In genomic region chr7:29564455-29565185, GRCh38 we compare ENCODE assay signal across 8 cellular contexts. TPM values are rescaled to one million over a fixed set of nuclear protein-coding genes. Genes with fewer than 3 reads are reported as not detected.
DNase-seq lines count a peak whose midpoint lies in the region; ATAC-seq and TF ChIP-seq lines count a peak whose summit lies in the region.

No MANE protein-coding gene starts in this region.

- H4K20me1 ChIP-seq in GM23248 (ENCODE audit: insufficient read depth), result no peaks in the 10 kb centered on the region

- CTCF ChIA-PET in AG04450 (lab: Charles Lee), result interaction anchor here (1.0 kb wide), 1 partner anchor 24 kb away, joined by 6 read pairs; no protein-coding TSS in a partner anchor

- peak overlapping the region; percentile 92 for H2AFZ ChIP-seq in GM23248

- in situ Hi-C loops in GM23248 (cut with MboI), result no loop called here

- peak overlapping the region; percentile 45 for H3K4me3 ChIP-seq in AG04450 (ENCODE audit: low read depth, low read length)
- peak overlapping the region; percentile 88 for H3K4me3 ChIP-seq in GM23248
- peak overlapping the region; percentile 21 for H3K4me3 ChIP-seq in mononuclear cell (ENCODE audit: low read length)

- 1% methylated on average over 49 to 50 of the region's 50 CpGs for WGBS in GM23248 (ENCODE audit: low coverage in 1 of 2, low lambda C conversion rate in 2 of 2, missing lambda C conversion rate in 2 of 2), 2 experiments

- H3K27ac ChIP-seq in AG04450 (ENCODE audit: low read depth, low read length) (no peak overlapping the region), GM23248 (peak overlapping the region; percentile 71)

- no peaks in the 10 kb centered on the region for H3K9me2 ChIP-seq in GM23248 (ENCODE audit: insufficient read depth)

- no peaks in the 10 kb centered on the region for H3K36me3 ChIP-seq in GM23248 (ENCODE audit: low read depth)

- peak overlapping the region; percentile 74 for H3K9ac ChIP-seq in GM23248

- H3F3A ChIP-seq in GM23248 (ENCODE audit: insufficient read depth), result peaks cover 14% of the 10 kb centered on the region; the same call in 1 of the 2 replicates

- ATAC-seq in HG03378 (IDR thresholded peaks at IDR 0.05; ENCODE audit: unreplicated experiment) (no peak), HG03175 (IDR thresholded peaks at IDR 0.05; ENCODE audit: unreplicated experiment) (no peak)

- peaks cover 14% of the 10 kb centered on the region for H3K4me1 ChIP-seq in GM23248 (ENCODE audit: insufficient read depth)
- H3K4me1 ChIP-seq in mononuclear cell (ENCODE audit: insufficient read depth, low read length), result peaks cover 39% of the 10 kb centered on the region

- DNase-seq in AG04450 (ENCODE audit: low read depth, low spot score) (no peak), GM23248 (peak; percentile 92), SW480 (ENCODE audit: low spot score) (peak; percentile 73), erythroblast (lab: John Stamatoyannopoulos, UW) (peak; percentile 16 to 24), ureter (ENCODE audit: low spot score) (peak; percentile 78)

- H3K9me3 ChIP-seq in AG04450 (ENCODE audit: control insufficient read depth, insufficient read depth, low read length), result peaks cover 9% of the 10 kb centered on the region; the same call in 1 of the 2 replicates
- no peaks in the 10 kb centered on the region for H3K9me3 ChIP-seq in GM23248 (ENCODE audit: low read depth)
- H3K9me3 ChIP-seq in mononuclear cell (ENCODE audit: low read depth, low read length), result no peaks in the 10 kb centered on the region

- POLR2A ChIA-PET in AG04450 (lab: Yijun Ruan, JAX), result no interaction called here

- peaks cover 68% of the 10 kb centered on the region for H3K27me3 ChIP-seq in AG04450 (ENCODE audit: control insufficient read depth, insufficient read depth, low read length)
- no peaks in the 10 kb centered on the region for H3K27me3 ChIP-seq in GM23248 (replicated peaks; ENCODE audit: insufficient read depth)
- peaks cover 75% of the 10 kb centered on the region for H3K27me3 ChIP-seq in mononuclear cell (ENCODE audit: insufficient read depth, low read length)

- H3K79me2 ChIP-seq in GM23248 (ENCODE audit: insufficient read depth), result no peaks in the 10 kb centered on the region

- peak overlapping the region; percentile 93 for H3K4me2 ChIP-seq in GM23248 (ENCODE audit: unreplicated experiment)

- no peak for TF ChIP-seq CTCF in AG04450 (IDR thresholded peaks at IDR 0.05; ENCODE audit: low read depth, low read length)

- TF ChIP-seq POLR2A in erythroblast (IDR thresholded peaks at IDR 0.05; ENCODE audit: low read length), result no peak

RNA-seq across cellular contexts. Expression of gene PRR15, which starts 1.0 kb away (rescaled TPM):
- not detected in 2 replicates for polyA plus RNA-seq in AG04450 (2011; rRNA removed)
- not detected in 2 replicates for polyA minus RNA-seq in AG04450 (2011; rRNA and poly(A)+ RNA removed)
- 6.1 and 11.5 TPM in 2 replicates for total RNA-seq in GM23248 (2014; rRNA removed; shearing (Covaris generic))
- polyA plus RNA-seq in GM23248 (2016; fragmentation: Nextera tagmentation; extraction: Ambion mirVana), result 9.2 and 11.5 TPM in 2 replicates
- not detected for total RNA-seq in mononuclear cell
- total RNA-seq in ureter, result 21.9 TPM

Comparison
In these comparisons a context has a peak if more than half of its experiments do, and no peak if none do; other contexts are left out.
1. H3K4me3 ChIP-seq: peak in every context shown above with its lines; median percentile 88 in GM23248; 45 in AG04450; 21 in mononuclear cell.